ENCODE assay signal across 2 cellular contexts in the genomic region with DNA sequence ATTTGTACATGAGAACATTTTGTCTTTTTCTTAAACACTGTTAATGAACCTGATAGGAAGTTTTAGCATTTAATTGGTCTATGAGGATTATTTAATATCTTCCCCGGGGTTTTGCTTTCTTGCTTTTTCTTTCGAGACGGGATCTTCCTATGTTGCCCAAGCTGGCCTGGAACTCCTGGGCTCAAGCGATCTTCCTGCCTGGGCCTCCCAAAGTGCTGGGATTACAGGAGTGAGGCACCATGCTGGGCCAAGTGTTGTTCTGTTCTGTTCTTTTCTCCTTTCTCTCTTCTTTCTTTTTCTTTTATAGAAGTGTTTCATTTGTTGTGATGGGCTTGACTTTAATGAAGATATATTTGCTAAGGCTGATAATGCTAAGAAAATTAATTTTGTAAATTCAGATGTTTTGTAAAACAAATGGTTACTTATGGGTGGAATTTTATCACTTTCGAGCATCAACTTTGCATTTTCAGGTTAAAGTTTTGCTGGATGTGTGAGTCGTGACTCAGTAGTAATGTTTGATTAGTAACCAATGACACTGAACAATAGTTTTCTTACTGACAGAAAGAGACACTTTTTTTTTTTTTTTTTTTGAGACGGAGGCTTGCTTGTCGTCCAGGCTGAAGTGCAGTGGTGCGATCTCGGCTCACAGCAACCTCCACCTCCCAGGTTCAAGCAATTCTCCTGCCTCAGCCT.
TF ChIP-seq lines count a peak whose summit lies in the region.

No MANE protein-coding gene starts in this region.

TF ChIP-seq in A549, 52 proteins besides CTCF, POLR2A, EP300 and RAD21 (continued from another document):
- no peak for TF ChIP-seq HOXB13 (CRISPR knock-in tag; IDR thresholded peaks at IDR 0.05; ENCODE audit: low read depth)

TF ChIP-seq in HEK293, 187 proteins besides CTCF, POLR2A, EP300 and RAD21 (continued from another document):
- TF ChIP-seq, protein P1, sequence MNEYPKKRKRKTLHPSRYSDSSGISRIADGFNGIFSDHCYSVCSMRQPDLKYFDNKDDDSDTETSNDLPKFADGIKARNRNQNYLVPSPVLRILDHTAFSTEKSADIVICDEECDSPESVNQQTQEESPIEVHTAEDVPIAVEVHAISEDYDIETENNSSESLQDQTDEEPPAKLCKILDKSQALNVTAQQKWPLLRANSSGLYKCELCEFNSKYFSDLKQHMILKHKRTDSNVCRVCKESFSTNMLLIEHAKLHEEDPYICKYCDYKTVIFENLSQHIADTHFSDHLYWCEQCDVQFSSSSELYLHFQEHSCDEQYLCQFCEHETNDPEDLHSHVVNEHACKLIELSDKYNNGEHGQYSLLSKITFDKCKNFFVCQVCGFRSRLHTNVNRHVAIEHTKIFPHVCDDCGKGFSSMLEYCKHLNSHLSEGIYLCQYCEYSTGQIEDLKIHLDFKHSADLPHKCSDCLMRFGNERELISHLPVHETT (tag by site-specific recombination; IDR thresholded peaks at IDR 0.05): no peak
- TF ChIP-seq TRIM28 (IDR thresholded peaks at IDR 0.05; ENCODE audit: borderline replicate concordance, low read length): no peak
- TF ChIP-seq, protein P2, sequence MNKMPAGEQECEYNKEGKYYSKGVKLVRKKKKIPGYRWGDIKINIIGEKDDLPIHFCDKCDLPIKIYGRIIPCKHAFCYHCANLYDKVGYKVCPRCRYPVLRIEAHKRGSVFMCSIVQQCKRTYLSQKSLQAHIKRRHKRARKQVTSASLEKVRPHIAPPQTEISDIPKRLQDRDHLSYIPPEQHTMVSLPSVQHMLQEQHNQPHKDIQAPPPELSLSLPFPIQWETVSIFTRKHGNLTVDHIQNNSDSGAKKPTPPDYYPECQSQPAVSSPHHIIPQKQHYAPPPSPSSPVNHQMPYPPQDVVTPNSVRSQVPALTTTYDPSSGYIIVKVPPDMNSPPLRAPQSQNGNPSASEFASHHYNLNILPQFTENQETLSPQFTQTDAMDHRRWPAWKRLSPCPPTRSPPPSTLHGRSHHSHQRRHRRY (tag by site-specific recombination; IDR thresholded peaks at IDR 0.05): no peak
- no peak for TF ChIP-seq ZEB2 (tag by site-specific recombination; IDR thresholded peaks at IDR 0.05)
- TF ChIP-seq ZNF585B (tag by site-specific recombination; IDR thresholded peaks at IDR 0.05): no peak
- TF ChIP-seq, protein P3, sequence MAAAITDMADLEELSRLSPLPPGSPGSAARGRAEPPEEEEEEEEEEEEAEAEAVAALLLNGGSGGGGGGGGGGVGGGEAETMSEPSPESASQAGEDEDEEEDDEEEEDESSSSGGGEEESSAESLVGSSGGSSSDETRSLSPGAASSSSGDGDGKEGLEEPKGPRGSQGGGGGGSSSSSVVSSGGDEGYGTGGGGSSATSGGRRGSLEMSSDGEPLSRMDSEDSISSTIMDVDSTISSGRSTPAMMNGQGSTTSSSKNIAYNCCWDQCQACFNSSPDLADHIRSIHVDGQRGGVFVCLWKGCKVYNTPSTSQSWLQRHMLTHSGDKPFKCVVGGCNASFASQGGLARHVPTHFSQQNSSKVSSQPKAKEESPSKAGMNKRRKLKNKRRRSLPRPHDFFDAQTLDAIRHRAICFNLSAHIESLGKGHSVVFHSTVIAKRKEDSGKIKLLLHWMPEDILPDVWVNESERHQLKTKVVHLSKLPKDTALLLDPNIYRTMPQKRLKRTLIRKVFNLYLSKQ (tag by site-specific recombination; IDR thresholded peaks at IDR 0.05; ENCODE audit: borderline replicate concordance): no peak
- TF ChIP-seq ZIC2 (tag by site-specific recombination; IDR thresholded peaks at IDR 0.05): peak; percentile 69
- TF ChIP-seq ZNF335 (tag by site-specific recombination; conservative IDR thresholded peaks at IDR 0.05): no peak
- TF ChIP-seq MEIS1 (CRISPR knock-in tag; IDR thresholded peaks at IDR 0.05; ENCODE audit: borderline replicate concordance): no peak
- TF ChIP-seq, protein P4, sequence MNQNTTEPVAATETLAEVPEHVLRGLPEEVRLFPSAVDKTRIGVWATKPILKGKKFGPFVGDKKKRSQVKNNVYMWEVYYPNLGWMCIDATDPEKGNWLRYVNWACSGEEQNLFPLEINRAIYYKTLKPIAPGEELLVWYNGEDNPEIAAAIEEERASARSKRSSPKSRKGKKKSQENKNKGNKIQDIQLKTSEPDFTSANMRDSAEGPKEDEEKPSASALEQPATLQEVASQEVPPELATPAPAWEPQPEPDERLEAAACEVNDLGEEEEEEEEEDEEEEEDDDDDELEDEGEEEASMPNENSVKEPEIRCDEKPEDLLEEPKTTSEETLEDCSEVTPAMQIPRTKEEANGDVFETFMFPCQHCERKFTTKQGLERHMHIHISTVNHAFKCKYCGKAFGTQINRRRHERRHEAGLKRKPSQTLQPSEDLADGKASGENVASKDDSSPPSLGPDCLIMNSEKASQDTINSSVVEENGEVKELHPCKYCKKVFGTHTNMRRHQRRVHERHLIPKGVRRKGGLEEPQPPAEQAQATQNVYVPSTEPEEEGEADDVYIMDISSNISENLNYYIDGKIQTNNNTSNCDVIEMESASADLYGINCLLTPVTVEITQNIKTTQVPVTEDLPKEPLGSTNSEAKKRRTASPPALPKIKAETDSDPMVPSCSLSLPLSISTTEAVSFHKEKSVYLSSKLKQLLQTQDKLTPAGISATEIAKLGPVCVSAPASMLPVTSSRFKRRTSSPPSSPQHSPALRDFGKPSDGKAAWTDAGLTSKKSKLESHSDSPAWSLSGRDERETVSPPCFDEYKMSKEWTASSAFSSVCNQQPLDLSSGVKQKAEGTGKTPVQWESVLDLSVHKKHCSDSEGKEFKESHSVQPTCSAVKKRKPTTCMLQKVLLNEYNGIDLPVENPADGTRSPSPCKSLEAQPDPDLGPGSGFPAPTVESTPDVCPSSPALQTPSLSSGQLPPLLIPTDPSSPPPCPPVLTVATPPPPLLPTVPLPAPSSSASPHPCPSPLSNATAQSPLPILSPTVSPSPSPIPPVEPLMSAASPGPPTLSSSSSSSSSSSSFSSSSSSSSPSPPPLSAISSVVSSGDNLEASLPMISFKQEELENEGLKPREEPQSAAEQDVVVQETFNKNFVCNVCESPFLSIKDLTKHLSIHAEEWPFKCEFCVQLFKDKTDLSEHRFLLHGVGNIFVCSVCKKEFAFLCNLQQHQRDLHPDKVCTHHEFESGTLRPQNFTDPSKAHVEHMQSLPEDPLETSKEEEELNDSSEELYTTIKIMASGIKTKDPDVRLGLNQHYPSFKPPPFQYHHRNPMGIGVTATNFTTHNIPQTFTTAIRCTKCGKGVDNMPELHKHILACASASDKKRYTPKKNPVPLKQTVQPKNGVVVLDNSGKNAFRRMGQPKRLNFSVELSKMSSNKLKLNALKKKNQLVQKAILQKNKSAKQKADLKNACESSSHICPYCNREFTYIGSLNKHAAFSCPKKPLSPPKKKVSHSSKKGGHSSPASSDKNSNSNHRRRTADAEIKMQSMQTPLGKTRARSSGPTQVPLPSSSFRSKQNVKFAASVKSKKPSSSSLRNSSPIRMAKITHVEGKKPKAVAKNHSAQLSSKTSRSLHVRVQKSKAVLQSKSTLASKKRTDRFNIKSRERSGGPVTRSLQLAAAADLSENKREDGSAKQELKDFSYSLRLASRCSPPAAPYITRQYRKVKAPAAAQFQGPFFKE (tag by site-specific recombination; IDR thresholded peaks at IDR 0.05; ENCODE audit: borderline replicate concordance): no peak
- TF ChIP-seq ZBTB20 (tag by site-specific recombination; IDR thresholded peaks at IDR 0.05): peak; percentile 48; the same call in 1 of the 2 replicates
- TF ChIP-seq ZNF366 (tag by site-specific recombination; conservative IDR thresholded peaks at IDR 0.05): peak; percentile 21; the same call in 1 of the 2 replicates
